1 cellular context compared by ENCODE assay signal in genomic region chr22:50189184-50189848, GRCh38.
TF ChIP-seq lines count a peak whose summit lies in the region.

No MANE protein-coding gene starts in this region.

TF ChIP-seq in GM23338, 12 proteins besides CTCF, POLR2A, EP300 and RAD21 (continued from another document):
- TF ChIP-seq ZNF462 (CRISPR knock-in tag; IDR thresholded peaks at IDR 0.05) (no peak), CREB1 (CRISPR knock-in tag; IDR thresholded peaks at IDR 0.05; ENCODE audit: low read depth) (no peak), EZH2phosphoT487 (IDR thresholded peaks at IDR 0.05; ENCODE audit: unreplicated experiment) (no peak), STAT1 (IDR thresholded peaks at IDR 0.05; ENCODE audit: unreplicated experiment) (no peak), ZNF114 (CRISPR knock-in tag; IDR thresholded peaks at IDR 0.05) (no peak), NANOG (IDR thresholded peaks at IDR 0.05; ENCODE audit: borderline replicate concordance) (no peak), REST (IDR thresholded peaks at IDR 0.05; ENCODE audit: unreplicated experiment) (no peak), ETS1 (IDR thresholded peaks at IDR 0.05) (no peak), EZH2 (IDR thresholded peaks at IDR 0.05; ENCODE audit: low read depth, unreplicated experiment) (no peak), POLR2AphosphoS5 (IDR thresholded peaks at IDR 0.05; ENCODE audit: low read depth) (no peak)
